In genomic region chr22:36467946-36468345, GRCh38 we compare ENCODE assay signal across 9 cellular contexts. TPM values are rescaled to one million over a fixed set of nuclear protein-coding genes. Genes with fewer than 3 reads are reported as not detected.
A peak's percentile ranks its signal among the peaks of the same experiment; 100 is the strongest.
DNase-seq lines count a peak whose midpoint lies in the region; ATAC-seq and TF ChIP-seq lines count a peak whose summit lies in the region.
"Had no signal": no experiment of that assay in that cellular context is flagged by ENCODE, and none has a peak within 500 bp of the region (broad histone marks: within the 10 kb centered on the region; RNA-seq: fewer than 3 reads in every experiment).

No MANE protein-coding gene starts in this region.

- intact Hi-C loops in tibial artery (cut with DNase I; ENCODE audit: low total_unique reads) (loop anchor here (5.0 kb wide), 1 partner anchor 101 kb away; no protein-coding TSS in a partner anchor), head of caudate nucleus (cut with DNase I) (no loop called here)

- H3K27ac ChIP-seq in foreskin keratinocyte (peak overlapping the region; percentile 4), tibial artery (peak overlapping the region; percentile 78 to 95)

- TF ChIP-seq CTCF in foreskin keratinocyte (conservative IDR thresholded peaks at IDR 0.05) (no peak), tibial artery (IDR thresholded peaks at IDR 0.05) (no peak)

- CTCF ChIA-PET in activated CD8-positive, alpha-beta memory T cell treated with anti-CD3 and anti-CD28 coated beads, Interleukin-2, amount 10 ng/mL, durations not matched to agents 7 days and 5 days (lab: Charles Lee), result interaction anchor here (1.0 to 6.9 kb wide), 6 partner anchors 12 to 167 kb away, joined by 3 to 74 read pairs (median 4); no protein-coding TSS in a partner anchor

- H3K36me3 Mint-ChIP-seq in activated CD8-positive, alpha-beta memory T cell treated with anti-CD3 and anti-CD28 coated beads, Interleukin-2, amount 10 ng/mL, durations not matched to agents 7 days and 5 days, result peaks cover 7% of the 10 kb centered on the region

- H3K4me1 ChIP-seq in foreskin keratinocyte (peaks cover 48% of the 10 kb centered on the region), tibial artery (peaks cover 0 to 100% (median 78%) of the 10 kb centered on the region in 4 donors)

- H3K9me3 Mint-ChIP-seq in activated CD8-positive, alpha-beta memory T cell treated with anti-CD3 and anti-CD28 coated beads, Interleukin-2, amount 10 ng/mL, durations not matched to agents 7 days and 5 days (ENCODE audit: low read depth), result no peaks in the 10 kb centered on the region
- H3K9me3 Mint-ChIP-seq: immature natural killer cell had no signal

- H3K36me3 ChIP-seq in tibial artery, result peaks cover 0 to 21% (median 0%) of the 10 kb centered on the region in 3 donors

- no peaks in the 10 kb centered on the region for H3K9me3 ChIP-seq in tibial artery

- no peak for DNase-seq in activated CD8-positive, alpha-beta memory T cell treated with anti-CD3 and anti-CD28 coated beads, Interleukin-2, amount 10 ng/mL, durations not matched to agents 7 days and 5 days
- DNase-seq in activated CD8-positive, alpha-beta memory T cell treated with anti-CD3 and anti-CD28 coated beads for 24 hours, result no peak
- DNase-seq in UCSD-AML1 (lab: John Stamatoyannopoulos, UW; ENCODE audit: unreplicated experiment) (peak; percentile 89), foreskin keratinocyte (peak; percentile 80 to 90), tibial artery (peak in 1 of 2 donors; percentile 73), NCI-H345 treated with DMSO at 0.1 percent for 48 hours (lab: John Stamatoyannopoulos, UW; ENCODE audit: unreplicated experiment) (no peak), mucosa of gallbladder (ENCODE audit: low spot score) (no peak), head of caudate nucleus (no peak)
- DNase-seq: immature natural killer cell had no signal

- H3K4me3 ChIP-seq in tibial artery, result no peak overlapping the region

- H3K27me3 Mint-ChIP-seq in activated CD8-positive, alpha-beta memory T cell treated with anti-CD3 and anti-CD28 coated beads, Interleukin-2, amount 10 ng/mL, durations not matched to agents 7 days and 5 days, result no peaks in the 10 kb centered on the region

- peak overlapping the region; percentile 47 for H3K27ac Mint-ChIP-seq in activated CD8-positive, alpha-beta memory T cell treated with anti-CD3 and anti-CD28 coated beads, Interleukin-2, amount 10 ng/mL, durations not matched to agents 7 days and 5 days

- H3K4me3 Mint-ChIP-seq in activated CD8-positive, alpha-beta memory T cell treated with anti-CD3 and anti-CD28 coated beads, Interleukin-2, amount 10 ng/mL, durations not matched to agents 7 days and 5 days, result no peak overlapping the region
- H3K4me3 Mint-ChIP-seq: immature natural killer cell had no signal

- H3K27me3 ChIP-seq in foreskin keratinocyte (no peaks in the 10 kb centered on the region), tibial artery (no peaks in the 10 kb centered on the region)

- peaks cover 35% of the 10 kb centered on the region for H3K4me1 Mint-ChIP-seq in activated CD8-positive, alpha-beta memory T cell treated with anti-CD3 and anti-CD28 coated beads, Interleukin-2, amount 10 ng/mL, durations not matched to agents 7 days and 5 days

- ATAC-seq in activated CD8-positive, alpha-beta memory T cell treated with anti-CD3 and anti-CD28 coated beads, Interleukin-2, amount 10 ng/mL, durations not matched to agents 7 days and 5 days, result no peak
- peak; percentile 63 for ATAC-seq in foreskin keratinocyte

RNA-seq across cellular contexts. Expression of gene TXN2, which starts 13.5 kb away (rescaled TPM):
- 10 to 100 TPM; 78.7 to 82.6 TPM for total RNA-seq in activated CD8-positive, alpha-beta memory T cell treated with anti-CD3 and anti-CD28 coated beads, Interleukin-2, amount 10 ng/mL, durations not matched to agents 7 days and 5 days
- total RNA-seq in foreskin keratinocyte (27.6 and 37.6 TPM in 2 replicates), mucosa of gallbladder (81.6 TPM)
- 89.9 and 92.2 TPM in 2 replicates for polyA plus RNA-seq in foreskin keratinocyte

RNA-seq across cellular contexts. Expression of gene FOXRED2, which starts 38.9 kb away (rescaled TPM):
- 10 to 100 TPM; 11.9 to 12.1 TPM for total RNA-seq in activated CD8-positive, alpha-beta memory T cell treated with anti-CD3 and anti-CD28 coated beads, Interleukin-2, amount 10 ng/mL, durations not matched to agents 7 days and 5 days
- total RNA-seq in foreskin keratinocyte, result 5.7 and 6.2 TPM in 2 replicates
- polyA plus RNA-seq in foreskin keratinocyte, result 2.5 and 3.2 TPM in 2 replicates
- total RNA-seq in mucosa of gallbladder, result 11.3 TPM

Comparison
In these comparisons a context has a peak if more than half of its experiments do, and no peak if none do; other contexts are left out.
1. DNase-seq: peak in UCSD-AML1 (single experiment) and foreskin keratinocyte (2 of 2); none in activated CD8-positive, alpha-beta memory T cell treated with anti-CD3 and anti-CD28 coated beads, Interleukin-2, amount 10 ng/mL, durations not matched to agents 7 days and 5 days (single experiment), activated CD8-positive, alpha-beta memory T cell treated with anti-CD3 and anti-CD28 coated beads for 24 hours (single experiment), NCI-H345 treated with DMSO at 0.1 percent for 48 hours (single experiment), mucosa of gallbladder (single experiment) and head of caudate nucleus (0 of 42).